Comparison of ENCODE assay signal across 3 cellular contexts in the genomic region with DNA sequence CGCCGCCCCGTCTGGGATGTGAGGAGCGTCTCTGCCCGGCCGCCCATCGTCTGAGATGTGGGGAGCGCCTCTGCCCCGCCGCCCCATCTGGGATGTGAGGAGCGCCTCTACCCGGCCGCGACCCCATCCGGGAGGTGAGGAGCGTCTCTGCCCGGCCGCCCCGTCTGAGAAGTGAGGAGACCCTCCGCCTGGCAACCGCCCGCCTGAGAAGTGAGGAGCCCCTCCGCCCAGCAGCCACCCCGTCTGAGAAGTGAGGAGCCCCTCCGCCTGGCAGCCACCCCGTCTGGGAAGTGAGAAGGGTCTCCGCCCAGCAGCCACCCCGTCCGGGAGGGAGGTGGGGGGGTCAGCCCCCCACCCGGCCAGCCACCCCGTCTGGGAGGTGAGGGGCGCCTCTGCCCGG. TPM values are rescaled to one million over a fixed set of nuclear protein-coding genes. Genes with fewer than 3 reads are reported as not detected.
"Had no signal": no experiment of that assay in that cellular context is flagged by ENCODE, and none has a peak within 500 bp of the region (broad histone marks: within the 10 kb centered on the region; RNA-seq: fewer than 3 reads in every experiment).

No MANE protein-coding gene starts in this region.

RNA-seq across cellular contexts. Expression of a gene that starts 36.9 kb away (rescaled TPM):
- total RNA-seq: endodermal cell, frontal cortex had no signal

RNA-seq across cellular contexts. Expression of a gene that starts 56.8 kb away (rescaled TPM):
- total RNA-seq: epithelial cell of proximal tubule had no signal
